In the genomic region with DNA sequence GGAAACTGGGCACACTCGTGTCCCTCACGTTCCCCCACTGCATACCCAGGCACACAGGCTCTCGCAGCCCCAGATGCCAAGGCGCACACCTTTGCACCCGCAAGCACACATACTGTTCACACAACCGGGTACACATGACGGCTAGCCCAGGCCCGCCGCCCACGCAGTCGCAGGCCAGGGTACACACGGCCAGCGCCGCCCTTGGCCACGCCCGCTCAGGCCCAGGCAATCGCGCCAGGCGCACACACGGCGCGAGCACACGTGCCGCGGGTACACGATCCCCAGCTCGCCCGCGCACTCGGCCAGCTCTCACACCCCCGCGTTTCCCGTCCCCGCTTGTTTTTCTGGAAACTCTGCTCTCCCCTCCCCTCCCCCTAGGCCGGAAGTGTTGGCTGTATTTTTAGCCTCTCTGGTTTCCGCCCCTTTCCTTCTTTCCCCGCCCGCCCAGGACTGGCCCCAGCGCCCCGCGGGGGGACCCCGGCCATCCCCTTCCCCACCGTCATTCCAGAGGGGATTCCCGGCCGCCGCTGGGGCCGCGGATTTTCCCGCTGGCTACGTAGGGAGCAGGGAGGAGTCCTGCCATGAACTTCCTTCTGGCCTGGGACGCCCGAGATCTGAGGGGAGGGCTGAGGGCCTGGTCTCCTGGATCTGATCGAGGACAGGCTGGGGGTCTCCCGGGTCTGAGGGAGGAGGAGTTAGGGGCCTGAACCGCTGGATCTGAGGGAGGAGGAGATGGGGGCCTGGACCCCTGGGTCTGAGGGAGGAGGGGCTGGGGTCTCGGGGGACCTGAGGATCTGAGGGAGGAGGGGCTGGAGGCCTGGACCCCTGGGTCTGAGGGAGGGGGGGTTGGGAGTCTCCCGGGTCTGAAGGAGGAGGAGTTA, we compare ENCODE assay signal across 8 cellular contexts. TPM values are rescaled to one million over a fixed set of nuclear protein-coding genes. Genes with fewer than 3 reads are reported as not detected.
DNase-seq lines count a peak whose midpoint lies in the region; ATAC-seq, FAIRE-seq and TF ChIP-seq lines count a peak whose summit lies in the region.

No MANE protein-coding gene starts in this region.

- peak; percentile 95 for FAIRE-seq in GM12892 (lab: Jason Lieb, UNC)

- peak overlapping the region; percentile 96 for H3K4me2 ChIP-seq in OCI-LY3 (ENCODE audit: low read length)

- peak overlapping the region; percentile 91 for H3K9ac ChIP-seq in OCI-LY3 (ENCODE audit: low read length)

- TF ChIP-seq POLR2A in GM12892 (IDR thresholded peaks at IDR 0.05; ENCODE audit: low read depth, low read length) = peak; percentile 66

- H3K36me3 ChIP-seq in OCI-LY3 (replicated peaks; ENCODE audit: low read depth, low read length) = peaks cover 23% of the 10 kb centered on the region

- no peaks in the 10 kb centered on the region; the same call in 1 of the 2 replicates for H3K9me3 ChIP-seq in OCI-LY3 (ENCODE audit: insufficient read depth, low read length)
- H3K9me3 ChIP-seq in mononuclear cell (ENCODE audit: low read depth, low read length) = no peaks in the 10 kb centered on the region

- H3K27me3 ChIP-seq in OCI-LY3 (ENCODE audit: low read depth, low read length) = no peaks in the 10 kb centered on the region
- H3K27me3 ChIP-seq in mononuclear cell (ENCODE audit: insufficient read depth, low read length) = no peaks in the 10 kb centered on the region

- H3K4me3 ChIP-seq in OCI-LY3 (ENCODE audit: low read length) (peak overlapping the region; percentile 72), mononuclear cell (ENCODE audit: low read length) (peak overlapping the region; percentile 53)

- TF ChIP-seq CTCF in OCI-LY3 (IDR thresholded peaks at IDR 0.05; ENCODE audit: low read depth, low read length) = no peak

- peak; percentile 65 for DNase-seq in GM12892 (ENCODE audit: insufficient read length)
- peak; percentile 80 for DNase-seq in activated T-cell treated with anti-CD3 and anti-CD28 coated beads for 48 hours (ENCODE audit: low read depth)
- no peak for DNase-seq in epithelial cell of prostate (ENCODE audit: low read depth, low spot score)
- DNase-seq in stimulated activated CD8-positive, alpha-beta memory T cell treated with anti-CD3 and anti-CD28 coated beads, Interleukin-15, amount 100 ng/mL, for 48 hours (ENCODE audit: low read depth in 2 of 2) = peak; percentile 81 to 82

- H3K4me1 ChIP-seq in OCI-LY3 (ENCODE audit: low read length) = peaks cover 79% of the 10 kb centered on the region
- H3K4me1 ChIP-seq in mononuclear cell (ENCODE audit: insufficient read depth, low read length) = peaks cover 84% of the 10 kb centered on the region

- H3K27ac ChIP-seq in OCI-LY3 (ENCODE audit: low read length) (peak overlapping the region; percentile 87), epithelial cell of prostate (peak overlapping the region; percentile 100)

- peaks cover 10% of the 10 kb centered on the region for H3K79me2 ChIP-seq in OCI-LY3 (ENCODE audit: low read length)

- H2AFZ ChIP-seq in OCI-LY3 (ENCODE audit: low read depth, low read length) = peak overlapping the region; percentile 30; the same call in 1 of the 2 replicates

- H4K20me1 ChIP-seq in OCI-LY3 (ENCODE audit: insufficient read depth, low read length) = peaks cover 5% of the 10 kb centered on the region

- ATAC-seq in HG03378 (IDR thresholded peaks at IDR 0.05; ENCODE audit: unreplicated experiment) = peak; percentile 14
- ATAC-seq in GM21619 (IDR thresholded peaks at IDR 0.05; ENCODE audit: unreplicated experiment) = no peak

RNA-seq across cellular contexts. Expression of a gene that starts 4.0 kb away (rescaled TPM):
- polyA plus RNA-seq in GM12892 (2012; ENCODE audit: missing spikeins) = 29.0 TPM
- total RNA-seq in mononuclear cell = 676 TPM

RNA-seq across cellular contexts. Expression of a gene that starts 9.8 kb away (rescaled TPM):
- 14.7 TPM for polyA plus RNA-seq in GM12892 (2012; ENCODE audit: missing spikeins)
- total RNA-seq in mononuclear cell = 21.5 TPM

RNA-seq across cellular contexts. Expression of a gene that starts 11.5 kb away (rescaled TPM):
- 9.6 TPM for polyA plus RNA-seq in GM12892 (2012; ENCODE audit: missing spikeins)
- total RNA-seq in mononuclear cell = 21.9 TPM

RNA-seq across cellular contexts. Expression of a gene that starts 11.8 kb away (rescaled TPM):
- polyA plus RNA-seq in GM12892 (2012; ENCODE audit: missing spikeins) = 24.4 TPM
- total RNA-seq in mononuclear cell = 26.1 TPM

RNA-seq across cellular contexts. Expression of a gene that starts 33.1 kb away (rescaled TPM):
- 4,399 TPM for polyA plus RNA-seq in GM12892 (2012; ENCODE audit: missing spikeins)
- total RNA-seq in mononuclear cell = 71.4 TPM
